11 cellular contexts compared by ENCODE assay signal in genomic region chr1:8083739-8084484, GRCh38. TPM values are rescaled to one million over a fixed set of nuclear protein-coding genes. Genes with fewer than 3 reads are reported as not detected.
DNase-seq lines count a peak whose midpoint lies in the region; ATAC-seq and TF ChIP-seq lines count a peak whose summit lies in the region.
"Had no signal": no experiment of that assay in that cellular context is flagged by ENCODE, and none has a peak within 500 bp of the region (broad histone marks: within the 10 kb centered on the region; RNA-seq: fewer than 3 reads in every experiment).

No MANE protein-coding gene starts in this region.

- TF ChIP-seq EP300 in SK-N-SH (IDR thresholded peaks at IDR 0.05; ENCODE audit: borderline replicate concordance in 1 of 2, low read depth in 1 of 2, low read length in 1 of 2) (no peak), gastroesophageal sphincter (IDR thresholded peaks at IDR 0.05) (no peak)

- WGBS in SK-N-SH (ENCODE audit: low lambda C conversion rate), result 50% methylated on average over 9 of the region's 9 CpGs
- WGBS in gastroesophageal sphincter (ENCODE audit: low coverage in 1 of 2), 2 donors, result 46 to 54% methylated on average over 9 of the region's 9 CpGs

- H3K4me2 ChIP-seq in SK-N-SH, result peak overlapping the region; percentile 30; the same call in 1 of the 2 replicates
- peak overlapping the region; percentile 63 for H3K4me2 ChIP-seq in osteoblast (ENCODE audit: insufficient read depth, low read length)
- H3K4me2 ChIP-seq: BLaER1 had no signal

- no peak for ATAC-seq in gastroesophageal sphincter
- ATAC-seq: activated T-helper 17 cell treated with anti-CD3 and anti-CD28 coated beads, Interleukin-2, amount 50 U/mL, for 72 hours had no signal

- intact Hi-C loops in Calu3 (cut with micrococcal nuclease; ENCODE audit: unreplicated experiment), result no loop called here

- H3K27ac Mint-ChIP-seq in Calu3 (ENCODE audit: unreplicated experiment) (peak overlapping the region; percentile 43), immature natural killer cell (no peak overlapping the region)
- H3K27ac Mint-ChIP-seq: activated T-helper 17 cell treated with anti-CD3 and anti-CD28 coated beads, Interleukin-2, amount 50 U/mL, for 72 hours; H9 had no signal

- H3K9ac ChIP-seq in SK-N-SH, result no peak overlapping the region
- H3K9ac ChIP-seq: BLaER1 had no signal

- H3K4me3 Mint-ChIP-seq in Calu3 (ENCODE audit: low read depth, unreplicated experiment) (no peak overlapping the region), immature natural killer cell (no peak overlapping the region)
- H3K4me3 Mint-ChIP-seq: activated T-helper 17 cell treated with anti-CD3 and anti-CD28 coated beads, Interleukin-2, amount 50 U/mL, for 72 hours; H9 had no signal

- TF ChIP-seq POLR2A in gastroesophageal sphincter (IDR thresholded peaks at IDR 0.05), result no peak

- H3K9me2 ChIP-seq in SK-N-SH, result no peaks in the 10 kb centered on the region

- CTCF ChIA-PET in Calu3 (lab: Charles Lee) (no interaction called here), SK-N-SH (lab: Yijun Ruan, JAX) (no interaction called here)

- H3K27me3 Mint-ChIP-seq in Calu3 (ENCODE audit: unreplicated experiment) (no peaks in the 10 kb centered on the region), immature natural killer cell (ENCODE audit: low read depth in 3 of 3) (peaks cover 2 to 11% (median 9%) of the 10 kb centered on the region in 3 donors)

- H2AFZ ChIP-seq in SK-N-SH (ENCODE audit: low read depth) (peak overlapping the region; percentile 79; the same call in 1 of the 2 replicates), osteoblast (ENCODE audit: low read length) (peak overlapping the region; percentile 55)

- no peaks in the 10 kb centered on the region for H3K27me3 ChIP-seq in SK-N-SH (ENCODE audit: insufficient read depth)
- no peaks in the 10 kb centered on the region for H3K27me3 ChIP-seq in gastroesophageal sphincter
- H3K27me3 ChIP-seq in osteoblast (ENCODE audit: insufficient read depth, low read length), result no peaks in the 10 kb centered on the region
- H3K27me3 ChIP-seq: BLaER1 had no signal

- TF ChIP-seq CTCF in Calu3 (IDR thresholded peaks at IDR 0.05; ENCODE audit: unreplicated experiment) (no peak), SK-N-SH (IDR thresholded peaks at IDR 0.05) (no peak), gastroesophageal sphincter (IDR thresholded peaks at IDR 0.05) (no peak), osteoblast (IDR thresholded peaks at IDR 0.05; ENCODE audit: extremely low read depth, low read depth, low read length) (no peak)

- POLR2A ChIA-PET in SK-N-SH (lab: Yijun Ruan, JAX), result no interaction called here

- H3K79me2 ChIP-seq in SK-N-SH (ENCODE audit: insufficient read depth) (no peaks in the 10 kb centered on the region), osteoblast (ENCODE audit: insufficient read depth, low read length) (no peaks in the 10 kb centered on the region)

- H3K9me3 Mint-ChIP-seq in Calu3 (ENCODE audit: low read depth, unreplicated experiment), result no peaks in the 10 kb centered on the region
- no peaks in the 10 kb centered on the region for H3K9me3 Mint-ChIP-seq in immature natural killer cell
- H3K9me3 Mint-ChIP-seq: activated T-helper 17 cell treated with anti-CD3 and anti-CD28 coated beads, Interleukin-2, amount 50 U/mL, for 72 hours had no signal

- H3K4me1 ChIP-seq in SK-N-SH (ENCODE audit: control insufficient read depth in 1 of 2, insufficient read depth in 2 of 2, low read depth in 1 of 2, low read length in 1 of 2), result peaks cover 0 to 1% of the 10 kb centered on the region in 2 experiments; a peak in 1 of 4 replicates
- H3K4me1 ChIP-seq in gastroesophageal sphincter, result peaks cover 8 to 24% (median 11%) of the 10 kb centered on the region in 3 donors
- H3K4me1 ChIP-seq in osteoblast (ENCODE audit: insufficient read depth, low read length), result peaks cover 18% of the 10 kb centered on the region
- H3K4me1 ChIP-seq: BLaER1 had no signal

- H3K4me1 Mint-ChIP-seq in Calu3 (ENCODE audit: low read depth, unreplicated experiment) (peaks cover 18% of the 10 kb centered on the region), immature natural killer cell (no peaks in the 10 kb centered on the region)
- H3K4me1 Mint-ChIP-seq: activated T-helper 17 cell treated with anti-CD3 and anti-CD28 coated beads, Interleukin-2, amount 50 U/mL, for 72 hours had no signal

- BruUV-seq in Calu3 (replicated peaks; lab: Mats Ljungman, UMichigan), result no TSS peak

- H3K36me3 Mint-ChIP-seq in Calu3 (ENCODE audit: insufficient read depth, unreplicated experiment) (no peaks in the 10 kb centered on the region), immature natural killer cell (no peaks in the 10 kb centered on the region)

- H3F3A ChIP-seq in SK-N-SH (replicated peaks; ENCODE audit: insufficient read depth), result peaks cover 29% of the 10 kb centered on the region

- DNase-seq in Calu3 (no peak), SK-N-SH (no peak), osteoblast (ENCODE audit: insufficient read length, low spot score, missing footprints) (peak; percentile 13), immature natural killer cell (no peak), NCI-H524 (lab: John Stamatoyannopoulos, UW) (no peak), NK-92 (lab: John Stamatoyannopoulos, UW; ENCODE audit: unreplicated experiment) (no peak), NCI-H446 treated with DMSO at 0.1 percent for 48 hours (lab: John Stamatoyannopoulos, UW) (no peak)
- DNase-seq: H9 had no signal

- TF ChIP-seq RAD21 in SK-N-SH (IDR thresholded peaks at IDR 0.05; ENCODE audit: low read length), result no peak

- no peak overlapping the region for H3K4me3 ChIP-seq in SK-N-SH (ENCODE audit: low read depth in 2 of 2, low read length in 1 of 2)
- no peak overlapping the region for H3K4me3 ChIP-seq in gastroesophageal sphincter
- H3K4me3 ChIP-seq in osteoblast (ENCODE audit: insufficient read depth, low read length), result peak overlapping the region; percentile 10
- H3K4me3 ChIP-seq: BLaER1 had no signal

- no peaks in the 10 kb centered on the region for H4K20me1 ChIP-seq in SK-N-SH (ENCODE audit: insufficient read depth)
- H4K20me1 ChIP-seq in osteoblast (ENCODE audit: insufficient read depth, low read length), result no peaks in the 10 kb centered on the region
- H4K20me1 ChIP-seq: BLaER1 had no signal

- H3K27ac ChIP-seq in SK-N-SH (ENCODE audit: low read depth in 2 of 2, low read length in 1 of 2) (peak overlapping the region in 1 of 2 experiments; percentile 72; a peak in 2 of 4 replicates), gastroesophageal sphincter (peak overlapping the region; percentile 44 to 91 (median 56)), osteoblast (ENCODE audit: low read depth, low read length) (peak overlapping the region; percentile 95)
- H3K27ac ChIP-seq: BLaER1 had no signal

- H3K9me3 ChIP-seq in SK-N-SH (no peaks in the 10 kb centered on the region), gastroesophageal sphincter (no peaks in the 10 kb centered on the region), osteoblast (ENCODE audit: low read depth, low read length) (no peaks in the 10 kb centered on the region)

- H3K36me3 ChIP-seq in SK-N-SH (replicated peaks in 1 of 2; ENCODE audit: control insufficient read depth in 1 of 2, insufficient read depth in 2 of 2, low read length in 1 of 2) (no peaks in the 10 kb centered on the region), gastroesophageal sphincter (no peaks in the 10 kb centered on the region), osteoblast (ENCODE audit: insufficient read depth, low read length) (no peaks in the 10 kb centered on the region)
- H3K36me3 ChIP-seq: BLaER1 had no signal

TF ChIP-seq in SK-N-SH, 30 proteins besides CTCF, POLR2A, EP300 and RAD21:
- TF ChIP-seq YY1 (IDR thresholded peaks at IDR 0.05; ENCODE audit: low read depth) (no peak), NFIC (IDR thresholded peaks at IDR 0.05; ENCODE audit: borderline replicate concordance) (no peak), USF1 (IDR thresholded peaks at IDR 0.05; ENCODE audit: borderline replicate concordance, low read depth) (no peak), RCOR1 (IDR thresholded peaks at IDR 0.05; ENCODE audit: low read length) (no peak), TAF1 (IDR thresholded peaks at IDR 0.05; ENCODE audit: borderline replicate concordance, low read depth, low read length) (no peak)

RNA-seq across cellular contexts. Expression of gene ERRFI1, which starts 57.8 kb away (rescaled TPM):
- total RNA-seq in Calu3 (2022) (74.9 and 83.0 TPM in 2 replicates), gastroesophageal sphincter (100 to 1,000 TPM; 344 to 570 (median 393) TPM), osteoblast (60.4 and 69.5 TPM in 2 replicates)
- polyA plus RNA-seq in SK-N-SH (2012; rRNA removed) (65.6 and 66.9 TPM in 2 replicates), immature natural killer cell (1 to 10 TPM in 1 of 3 donors, under 1 TPM in 1, not detected in 1; 0.33 to 1.1 TPM)
- polyA plus RNA-seq in SK-N-SH (2012; cell fraction: cytosol; rRNA removed), result 72.6 and 74.4 TPM in 2 replicates
- 68.2 and 96.8 TPM in 2 replicates for polyA plus RNA-seq in SK-N-SH (2012; cell fraction: nucleus; rRNA removed)
